ENCODE assay signal across 8 cellular contexts in the genomic region with DNA sequence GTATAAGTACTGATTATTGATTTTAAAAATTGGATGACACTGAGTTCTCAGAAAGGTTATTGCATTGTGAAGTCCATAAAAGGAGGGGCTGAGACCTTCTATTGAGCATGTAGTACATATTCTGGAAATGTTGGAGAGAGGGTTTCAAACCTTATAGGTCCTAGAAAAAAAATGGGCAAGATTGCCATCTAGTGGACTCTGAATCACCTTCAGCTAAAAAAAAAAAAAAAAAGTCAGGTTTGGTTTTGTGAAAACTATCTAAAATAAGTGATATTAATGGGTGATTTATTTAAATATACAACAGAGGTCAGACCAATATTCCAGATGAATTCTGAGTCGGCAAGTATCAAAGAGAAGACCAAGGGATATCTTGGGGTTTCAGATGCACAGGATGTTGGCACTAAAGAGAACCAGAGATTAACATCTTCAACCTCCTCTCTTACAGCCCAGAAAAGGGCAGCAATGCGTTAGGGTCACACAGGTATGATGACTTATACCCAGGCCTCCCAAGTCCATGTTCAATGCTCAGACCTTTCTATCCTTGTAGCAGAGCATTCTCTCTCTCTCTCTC.
DNase-seq lines count a peak whose midpoint lies in the region; ATAC-seq and TF ChIP-seq lines count a peak whose summit lies in the region.

No MANE protein-coding gene starts in this region.

- H3K9me3 ChIP-seq in Caco-2 (no peaks in the 10 kb centered on the region), Panc1 (ENCODE audit: control insufficient read depth, insufficient read depth, low read depth, low read length) (no peaks in the 10 kb centered on the region), gastrocnemius medialis (no peaks in the 10 kb centered on the region)

- in situ Hi-C loops in Panc1 (cut with HindIII; ENCODE audit: low pct_unique_long_range_greater_than_20kb, low sequenced_read_pairs): no loop called here
- in situ Hi-C loops in gastrocnemius medialis (cut with MboI; ENCODE audit: low sequenced_read_pairs in 4 of 4): no loop called here

- H3K27me3 ChIP-seq in Caco-2 (replicated peaks; ENCODE audit: control insufficient read depth, insufficient read depth, low read length): no peaks in the 10 kb centered on the region; the same call in 1 of the 2 replicates
- H3K27me3 ChIP-seq in Panc1 (ENCODE audit: control insufficient read depth, insufficient read depth, low read length): no peaks in the 10 kb centered on the region; the same call in 1 of the 2 replicates
- no peaks in the 10 kb centered on the region for H3K27me3 ChIP-seq in gastrocnemius medialis

- H3K4me1 ChIP-seq in Caco-2: no peaks in the 10 kb centered on the region
- no peaks in the 10 kb centered on the region for H3K4me1 ChIP-seq in Panc1 (ENCODE audit: control insufficient read depth, insufficient read depth, low read length)
- no peaks in the 10 kb centered on the region for H3K4me1 ChIP-seq in gastrocnemius medialis

- no peak overlapping the region for H3K4me3 Mint-ChIP-seq in Caco-2 (ENCODE audit: unreplicated experiment)

- H3K27ac Mint-ChIP-seq in Caco-2 (ENCODE audit: unreplicated experiment): no peak overlapping the region

- ATAC-seq in Panc1: 0 out of 2 replicates have a peak, but pooled peaks have one; percentile 60
- no peak for ATAC-seq in HG02763 (IDR thresholded peaks at IDR 0.05; ENCODE audit: unreplicated experiment)
- ATAC-seq in HG02571 (IDR thresholded peaks at IDR 0.05; ENCODE audit: unreplicated experiment): no peak
- no peak for ATAC-seq in gastrocnemius medialis

- H3K4me3 ChIP-seq in Caco-2 (ENCODE audit: low read depth, low read length) (no peak overlapping the region), Panc1 (ENCODE audit: low read depth in 2 of 2, low read length in 2 of 2) (no peak overlapping the region), gastrocnemius medialis (no peak overlapping the region)

- intact Hi-C loops in Caco-2 (cut with micrococcal nuclease; ENCODE audit: unreplicated experiment): loop anchor here (1.0 kb wide), 2 partner anchors 136 to 690 kb away; no protein-coding TSS in a partner anchor
- intact Hi-C loops in Panc1 (cut with micrococcal nuclease; ENCODE audit: unreplicated experiment): no loop called here
- intact Hi-C loops in gastrocnemius medialis (cut with DNase I; ENCODE audit: low total_unique reads): no loop called here

- H3K36me3 ChIP-seq in Caco-2 (ENCODE audit: control insufficient read depth, insufficient read depth, low read length): no peaks in the 10 kb centered on the region
- H3K36me3 ChIP-seq in Panc1 (ENCODE audit: control insufficient read depth, insufficient read depth, low read length): no peaks in the 10 kb centered on the region
- no peaks in the 10 kb centered on the region for H3K36me3 ChIP-seq in gastrocnemius medialis

- peaks cover 16% of the 10 kb centered on the region for H3K27me3 Mint-ChIP-seq in Caco-2 (ENCODE audit: insufficient read depth, unreplicated experiment)

- H3K9me3 Mint-ChIP-seq in Caco-2 (ENCODE audit: unreplicated experiment): no peaks in the 10 kb centered on the region

- no peak overlapping the region for H3K27ac ChIP-seq in Panc1 (ENCODE audit: low read length)
- no peak overlapping the region for H3K27ac ChIP-seq in gastrocnemius medialis

- POLR2A ChIA-PET in Caco-2 (lab: Charles Lee): interaction anchor here (0.6 kb wide), 1 partner anchor 25 kb away, joined by 4 read pairs; no protein-coding TSS in a partner anchor
- POLR2A ChIA-PET in HEK293T (lab: Yijun Ruan, JAX): no interaction called here
- POLR2A ChIA-PET in Panc1 (lab: Charles Lee): no interaction called here

- BruUV-seq in Caco-2 (replicated peaks; lab: Mats Ljungman, UMichigan): no TSS peak
- BruUV-seq in Panc1 (replicated peaks; lab: Mats Ljungman, UMichigan): no TSS peak

- TF ChIP-seq POLR2A in gastrocnemius medialis (IDR thresholded peaks at IDR 0.05): no peak

- H3K36me3 Mint-ChIP-seq in Caco-2 (ENCODE audit: insufficient read depth, unreplicated experiment): no peaks in the 10 kb centered on the region

- peak in 1 of 2 experiments; percentile 28 for DNase-seq in Caco-2
- DNase-seq in HEK293T (ENCODE audit: extremely low spot score): peak; percentile 15
- DNase-seq in Panc1 (ENCODE audit: low read depth, low spot score): no peak
- DNase-seq in foreskin melanocyte: peak; percentile 9
- DNase-seq in gastrocnemius medialis: no peak
- DNase-seq in stimulated activated CD4-positive, alpha-beta T cell treated with anti-CD3 and anti-CD28 coated beads, Interleukin-12 subunit alpha, Interleukin-12 subunit beta, amount 100 ng/mL, for 4 hours: no peak

- TF ChIP-seq CTCF in Caco-2 (IDR thresholded peaks at IDR 0.05; ENCODE audit: insufficient read depth in 1 of 2, low read depth in 1 of 2, low read length in 1 of 2, severe bottlenecking in 1 of 2, unreplicated experiment in 1 of 2) (peak; percentile 45 to 65), Panc1 (IDR thresholded peaks at IDR 0.05) (peak; percentile 67; the same call in 1 of the 2 replicates), gastrocnemius medialis (IDR thresholded peaks at IDR 0.05 in 4 of 5, conservative IDR thresholded peaks at IDR 0.05 in 1 of 5) (peak in 2 of 5 experiments; percentile 14 to 24)

- H3K4me1 Mint-ChIP-seq in Caco-2 (ENCODE audit: low read depth, unreplicated experiment): no peaks in the 10 kb centered on the region

- CTCF ChIA-PET in Caco-2 (lab: Charles Lee) (interaction anchor here (0.5 to 1.2 kb wide), 13 partner anchors 10 to 1868 kb away, joined by 3 to 11 read pairs (median 3); no protein-coding TSS in a partner anchor), HEK293T (lab: Yijun Ruan, JAX) (interaction anchor here (0.6 to 1.8 kb wide), 7 partner anchors 9 to 1865 kb away, joined by 3 to 8 read pairs (median 3); no protein-coding TSS in a partner anchor), Panc1 (lab: Charles Lee) (interaction anchor here (0.6 to 0.9 kb wide), 3 partner anchors 165 to 1471 kb away, joined by 3 to 7 read pairs (median 4); no protein-coding TSS in a partner anchor)

TF ChIP-seq in HEK293T, 16 proteins besides CTCF, POLR2A, EP300 and RAD21:
- no peak for TF ChIP-seq NFRKB (IDR thresholded peaks at IDR 0.05)
- TF ChIP-seq TARDBP (IDR thresholded peaks at IDR 0.05): no peak
- no peak for TF ChIP-seq CTBP1 (IDR thresholded peaks at IDR 0.05; ENCODE audit: borderline replicate concordance)
- TF ChIP-seq ZNF384 (IDR thresholded peaks at IDR 0.05): peak; percentile 89
- no peak for TF ChIP-seq FOXA1 (IDR thresholded peaks at IDR 0.05)

Comparison
In these comparisons a context has a peak if more than half of its experiments do, and no peak if none do; other contexts are left out.
1. DNase-seq: peak in HEK293T (single experiment) and foreskin melanocyte (single experiment); none in Panc1 (single experiment), gastrocnemius medialis (0 of 2) and stimulated activated CD4-positive, alpha-beta T cell treated with anti-CD3 and anti-CD28 coated beads, Interleukin-12 subunit alpha, Interleukin-12 subunit beta, amount 100 ng/mL, for 4 hours (single experiment).